Comparison of ENCODE assay signal across 8 cellular contexts in genomic region chr1:7646981-7647901, GRCh38.
DNase-seq lines count a peak whose midpoint lies in the region; ATAC-seq and TF ChIP-seq lines count a peak whose summit lies in the region.

No MANE protein-coding gene starts in this region.

- TF ChIP-seq CTCF in HFFc6 (IDR thresholded peaks at IDR 0.05) (peak; percentile 97), RWPE2 (IDR thresholded peaks at IDR 0.05; ENCODE audit: poor library complexity, severe bottlenecking) (peak; percentile 94), uterus (IDR thresholded peaks at IDR 0.05) (peak; percentile 88 to 98 (median 94))

- intact Hi-C loops in posterior vena cava (cut with DNase I) (loop anchor here (2.0 to 10.0 kb wide), 5 partner anchors 190 to 925 kb away; no protein-coding TSS in a partner anchor), uterus (cut with DNase I; ENCODE audit: low total_unique reads) (no loop called here)

- no peaks in the 10 kb centered on the region for H3K36me3 Mint-ChIP-seq in CD4-positive, CD25-positive, alpha-beta regulatory T cell
- no peaks in the 10 kb centered on the region for H3K36me3 Mint-ChIP-seq in HFFc6 (ENCODE audit: low read depth)

- no peaks in the 10 kb centered on the region for H3K27me3 Mint-ChIP-seq in CD4-positive, CD25-positive, alpha-beta regulatory T cell
- H3K27me3 Mint-ChIP-seq in HFFc6 (ENCODE audit: insufficient read depth) = peaks cover 14% of the 10 kb centered on the region

- ATAC-seq in CD4-positive, CD25-positive, alpha-beta regulatory T cell (ENCODE audit: low read depth in 2 of 2) = peak; percentile 38 to 51
- ATAC-seq in RWPE2 (ENCODE audit: low read depth) = peak; percentile 74
- no peak for ATAC-seq in GM19463 (IDR thresholded peaks at IDR 0.05; ENCODE audit: unreplicated experiment)

- H3K27ac ChIP-seq in CD4-positive, CD25-positive, alpha-beta regulatory T cell (ENCODE audit: insufficient read depth, low read length, poor library complexity, severe bottlenecking) = no peak overlapping the region
- H3K27ac ChIP-seq in RWPE2 (ENCODE audit: poor library complexity, severe bottlenecking) (no peak overlapping the region), uterus (peak overlapping the region in 1 of 2 donors; percentile 70)

- no peaks in the 10 kb centered on the region for H3K27me3 ChIP-seq in CD4-positive, CD25-positive, alpha-beta regulatory T cell (ENCODE audit: control insufficient read depth, insufficient read depth, low read length)
- H3K27me3 ChIP-seq in RWPE2 (ENCODE audit: insufficient read depth, poor library complexity, severe bottlenecking) (no peaks in the 10 kb centered on the region), uterus (no peaks in the 10 kb centered on the region)

- peak; percentile 39 to 49 (median 42) for DNase-seq in CD4-positive, CD25-positive, alpha-beta regulatory T cell
- DNase-seq in HFFc6 = peak; percentile 42
- no peak for DNase-seq in RWPE2 (ENCODE audit: low spot score)
- DNase-seq in activated gamma-delta T cell (lab: John Stamatoyannopoulos, UW) = peak; percentile 32
- peak; percentile 84 for DNase-seq in germinal center (ENCODE audit: low spot score)
- DNase-seq in posterior vena cava (ENCODE audit: low spot score) = peak; percentile 91
- DNase-seq in uterus = peak; percentile 44 to 64

- no peaks in the 10 kb centered on the region for H3K9me3 ChIP-seq in CD4-positive, CD25-positive, alpha-beta regulatory T cell (ENCODE audit: control insufficient read depth in 2 of 2, low read length in 2 of 2)
- H3K9me3 ChIP-seq in RWPE2 (ENCODE audit: severe bottlenecking) (no peaks in the 10 kb centered on the region), uterus (no peaks in the 10 kb centered on the region)

- no peaks in the 10 kb centered on the region for H3K9me3 Mint-ChIP-seq in CD4-positive, CD25-positive, alpha-beta regulatory T cell
- no peaks in the 10 kb centered on the region for H3K9me3 Mint-ChIP-seq in HFFc6

- peaks cover 0 to 2% (median 0%) of the 10 kb centered on the region in 4 donors for H3K4me1 Mint-ChIP-seq in CD4-positive, CD25-positive, alpha-beta regulatory T cell
- peaks cover 9% of the 10 kb centered on the region; the same call in 1 of the 2 replicates for H3K4me1 Mint-ChIP-seq in HFFc6 (ENCODE audit: low read depth)

- H3K4me3 ChIP-seq in CD4-positive, CD25-positive, alpha-beta regulatory T cell (ENCODE audit: low read depth, low read length) = no peak overlapping the region
- H3K4me3 ChIP-seq in RWPE2 (ENCODE audit: severe bottlenecking) (no peak overlapping the region), uterus (no peak overlapping the region)

- no peak for TF ChIP-seq POLR2A in uterus (IDR thresholded peaks at IDR 0.05)

- H3K27ac Mint-ChIP-seq in CD4-positive, CD25-positive, alpha-beta regulatory T cell = no peak overlapping the region
- no peak overlapping the region for H3K27ac Mint-ChIP-seq in HFFc6

- H3K4me1 ChIP-seq in CD4-positive, CD25-positive, alpha-beta regulatory T cell (ENCODE audit: control insufficient read depth, insufficient read depth, low read length, poor library complexity, severe bottlenecking) = peaks cover 6% of the 10 kb centered on the region
- H3K4me1 ChIP-seq in RWPE2 (ENCODE audit: insufficient read depth, poor library complexity, severe bottlenecking) (no peaks in the 10 kb centered on the region), uterus (no peaks in the 10 kb centered on the region)

- H3K36me3 ChIP-seq in CD4-positive, CD25-positive, alpha-beta regulatory T cell (ENCODE audit: control insufficient read depth, insufficient read depth, low read length) = no peaks in the 10 kb centered on the region
- H3K36me3 ChIP-seq in RWPE2 (ENCODE audit: low read depth) (no peaks in the 10 kb centered on the region), uterus (no peaks in the 10 kb centered on the region)

- no peak overlapping the region for H3K4me3 Mint-ChIP-seq in CD4-positive, CD25-positive, alpha-beta regulatory T cell
- no peak overlapping the region for H3K4me3 Mint-ChIP-seq in HFFc6
